10 cellular contexts compared by ENCODE assay signal in the genomic region with DNA sequence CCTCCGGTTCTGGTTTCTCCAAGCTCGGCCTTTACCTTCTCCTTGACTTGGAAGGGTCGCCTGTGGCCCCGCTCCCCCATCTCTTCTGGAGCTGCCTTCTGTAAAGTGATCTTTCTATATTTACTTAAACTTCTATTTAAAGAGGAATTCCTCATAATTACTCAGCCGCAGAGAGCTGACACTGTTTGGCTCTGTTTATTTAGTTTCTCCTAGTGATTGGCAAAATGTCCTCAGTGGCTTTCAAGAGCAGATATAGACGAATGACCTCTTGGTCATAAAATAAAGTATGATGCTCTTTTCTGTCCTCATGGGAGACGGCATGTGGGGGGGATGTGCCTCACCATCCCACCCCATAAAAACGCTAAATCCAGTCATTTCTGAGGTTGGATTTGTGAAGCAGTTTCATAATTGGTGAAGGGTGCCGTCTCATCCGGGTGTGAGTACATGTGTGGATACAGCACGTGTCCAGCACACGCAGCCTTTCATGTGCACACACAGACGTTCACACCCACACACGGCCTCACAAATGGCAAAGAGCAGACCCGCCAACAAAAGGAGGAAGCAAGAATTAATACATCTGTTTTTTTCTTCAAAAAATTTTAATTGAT.
DNase-seq lines count a peak whose midpoint lies in the region; ATAC-seq lines count a peak whose summit lies in the region.
"Had no signal": no experiment of that assay in that cellular context is flagged by ENCODE, and none has a peak within 500 bp of the region (broad histone marks: within the 10 kb centered on the region; RNA-seq: fewer than 3 reads in every experiment).

No MANE protein-coding gene starts in this region.

- H3K27me3 ChIP-seq in adipocyte (replicated peaks; ENCODE audit: control insufficient read depth, insufficient read depth, low read length): no peaks in the 10 kb centered on the region

- no peaks in the 10 kb centered on the region for H3K9me3 ChIP-seq in adipocyte (ENCODE audit: control insufficient read depth, low read length)

- H3K4me1 ChIP-seq in adipocyte (ENCODE audit: control insufficient read depth, insufficient read depth, low read length): peaks cover 50% of the 10 kb centered on the region

- peak overlapping the region; percentile 31 for H3K4me3 ChIP-seq in adipocyte (ENCODE audit: low read length)

- H3K9ac ChIP-seq in adipocyte (ENCODE audit: low read length): peak overlapping the region; percentile 21

- DNase-seq in HCEC 1CT (peak; percentile 63), adipocyte (ENCODE audit: low read depth) (peak; percentile 74), iris pigment epithelial cell (ENCODE audit: low read depth) (peak; percentile 72), stromal cell of bone marrow (ENCODE audit: low read depth) (peak; percentile 92), SIG-M5 treated with dmso at 0.1 percent for 504 hours (lab: John Stamatoyannopoulos, UW; ENCODE audit: unreplicated experiment) (no peak)
- DNase-seq: activated CD8-positive, alpha-beta memory T cell treated with anti-CD3 and anti-CD28 coated beads, Interleukin-2, amount 10 ng/mL, durations not matched to agents 7 days and 5 days; NCI-H510A had no signal

- no peaks in the 10 kb centered on the region for H3K36me3 ChIP-seq in adipocyte (ENCODE audit: control insufficient read depth, insufficient read depth, low read length, severe bottlenecking)

- ATAC-seq in HG03139 (IDR thresholded peaks at IDR 0.05; ENCODE audit: unreplicated experiment): no peak
- no peak for ATAC-seq in GM21619 (IDR thresholded peaks at IDR 0.05; ENCODE audit: unreplicated experiment)
- ATAC-seq in HG03280 (IDR thresholded peaks at IDR 0.05; ENCODE audit: unreplicated experiment): no peak
- ATAC-seq: activated CD8-positive, alpha-beta memory T cell treated with anti-CD3 and anti-CD28 coated beads, Interleukin-2, amount 10 ng/mL, durations not matched to agents 7 days and 5 days had no signal
